ENCODE assay signal across 1 cellular context in the genomic region with DNA sequence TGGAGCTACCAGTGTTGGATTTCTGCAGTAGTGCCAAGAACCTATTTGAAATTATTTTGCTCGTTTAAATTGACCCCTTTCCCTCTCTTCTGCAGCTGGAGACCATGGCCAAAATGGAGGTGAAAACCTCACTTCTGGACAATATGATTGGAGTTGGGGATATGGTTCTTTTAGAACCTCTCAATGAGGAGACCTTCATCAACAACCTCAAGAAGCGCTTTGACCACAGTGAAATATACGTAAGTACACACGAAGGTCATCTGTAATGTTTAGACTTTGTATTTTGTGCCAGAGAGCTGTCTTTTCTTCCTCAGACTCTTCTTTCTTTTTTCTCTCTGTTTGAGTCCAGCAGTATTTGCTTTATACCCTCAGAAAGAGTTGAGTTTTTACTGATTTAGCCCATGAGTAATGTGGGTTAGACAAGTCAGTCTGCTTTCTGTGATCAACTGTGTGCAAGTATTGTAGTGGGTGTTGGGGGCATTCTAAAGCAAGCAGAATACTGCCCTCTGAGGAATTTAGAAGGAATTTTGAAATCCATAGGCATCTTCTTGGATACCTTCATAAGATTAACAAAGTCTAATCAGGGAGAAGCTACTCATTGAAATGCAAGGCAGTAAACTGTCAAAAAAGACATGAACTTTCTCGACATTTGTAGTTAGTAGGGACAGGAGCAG.
TF ChIP-seq lines count a peak whose summit lies in the region.

No MANE protein-coding gene starts in this region.

TF ChIP-seq in SK-N-SH, 30 proteins besides CTCF, POLR2A, EP300 and RAD21 (continued from another document):
- TF ChIP-seq FOSL2 (IDR thresholded peaks at IDR 0.05; ENCODE audit: borderline replicate concordance, low read depth) (no peak), NRF1 (IDR thresholded peaks at IDR 0.05; ENCODE audit: low read depth, low read length) (no peak), TCF12 (IDR thresholded peaks at IDR 0.05) (no peak)
